ENCODE assay signal across 28 cellular contexts in the genomic region with DNA sequence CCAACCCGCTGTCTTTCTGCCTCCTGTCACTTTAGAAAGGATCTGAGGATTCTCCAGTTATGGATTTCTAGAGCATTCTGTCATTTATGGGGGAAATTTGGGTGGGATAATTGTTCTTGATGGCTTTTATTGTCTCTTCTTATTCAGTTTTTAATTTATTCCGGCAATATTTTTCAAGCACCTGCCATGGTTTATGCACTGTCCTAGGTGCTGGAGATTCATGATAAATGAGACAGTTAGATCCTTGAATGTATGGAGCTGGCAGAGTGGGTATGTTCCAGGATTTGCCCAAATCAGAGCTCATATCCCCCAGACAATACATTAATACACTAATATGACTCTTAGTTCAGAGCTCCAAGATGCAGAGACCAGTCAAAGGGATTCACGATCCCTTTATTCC.
"Had no signal": no experiment of that assay in that cellular context is flagged by ENCODE, and none has a peak within 500 bp of the region (broad histone marks: within the 10 kb centered on the region; RNA-seq: fewer than 3 reads in every experiment).

No MANE protein-coding gene starts in this region.

- FAIRE-seq: colon, endometrium, endothelial cell of umbilical vein, frontal cortex had no signal

- DNase-seq: colonic mucosa; cortex of kidney; dermis blood vessel endothelial cell; dorsolateral prefrontal cortex; effector CD4-positive, alpha-beta T cell; effector CD8-positive, alpha-beta T cell; effector memory CD4-positive, alpha-beta T cell; effector memory CD8-positive, alpha-beta T cell; endodermal cell; erythroblast; esophagus squamous epithelium; foreskin fibroblast; foreskin keratinocyte; foreskin melanocyte; gastrocnemius medialis; glutamatergic neuron; head of caudate nucleus; heart left ventricle; heart right ventricle had no signal

- H3K9me3 ChIP-seq: colonic mucosa, esophagus muscularis mucosa, esophagus squamous epithelium, gastrocnemius medialis, gastroesophageal sphincter, heart left ventricle, heart right ventricle had no signal

- H3K4me3 ChIP-seq: colonic mucosa, coronary artery, dorsolateral prefrontal cortex, esophagus muscularis mucosa, esophagus squamous epithelium, gastrocnemius medialis, gastroesophageal sphincter, heart left ventricle, heart right ventricle had no signal

- H3K27ac ChIP-seq: colonic mucosa, coronary artery, dorsolateral prefrontal cortex, epithelial cell of prostate, esophagus muscularis mucosa, esophagus squamous epithelium, foreskin keratinocyte, gastrocnemius medialis, gastroesophageal sphincter, heart left ventricle, heart right ventricle had no signal

- H3K4me1 ChIP-seq: colonic mucosa had no signal

- H3K36me3 ChIP-seq: colonic mucosa, esophagus muscularis mucosa, esophagus squamous epithelium, gastrocnemius medialis, gastroesophageal sphincter, heart left ventricle, heart right ventricle had no signal

- H3K27me3 ChIP-seq: colonic mucosa, foreskin keratinocyte, gastrocnemius medialis had no signal

- ATAC-seq: effector memory CD8-positive, alpha-beta T cell; esophagus mucosa; foreskin keratinocyte; gastrocnemius medialis; gastroesophageal sphincter; heart left ventricle; heart right ventricle had no signal
